Comparison of ENCODE assay signal across 2 cellular contexts in the genomic region with DNA sequence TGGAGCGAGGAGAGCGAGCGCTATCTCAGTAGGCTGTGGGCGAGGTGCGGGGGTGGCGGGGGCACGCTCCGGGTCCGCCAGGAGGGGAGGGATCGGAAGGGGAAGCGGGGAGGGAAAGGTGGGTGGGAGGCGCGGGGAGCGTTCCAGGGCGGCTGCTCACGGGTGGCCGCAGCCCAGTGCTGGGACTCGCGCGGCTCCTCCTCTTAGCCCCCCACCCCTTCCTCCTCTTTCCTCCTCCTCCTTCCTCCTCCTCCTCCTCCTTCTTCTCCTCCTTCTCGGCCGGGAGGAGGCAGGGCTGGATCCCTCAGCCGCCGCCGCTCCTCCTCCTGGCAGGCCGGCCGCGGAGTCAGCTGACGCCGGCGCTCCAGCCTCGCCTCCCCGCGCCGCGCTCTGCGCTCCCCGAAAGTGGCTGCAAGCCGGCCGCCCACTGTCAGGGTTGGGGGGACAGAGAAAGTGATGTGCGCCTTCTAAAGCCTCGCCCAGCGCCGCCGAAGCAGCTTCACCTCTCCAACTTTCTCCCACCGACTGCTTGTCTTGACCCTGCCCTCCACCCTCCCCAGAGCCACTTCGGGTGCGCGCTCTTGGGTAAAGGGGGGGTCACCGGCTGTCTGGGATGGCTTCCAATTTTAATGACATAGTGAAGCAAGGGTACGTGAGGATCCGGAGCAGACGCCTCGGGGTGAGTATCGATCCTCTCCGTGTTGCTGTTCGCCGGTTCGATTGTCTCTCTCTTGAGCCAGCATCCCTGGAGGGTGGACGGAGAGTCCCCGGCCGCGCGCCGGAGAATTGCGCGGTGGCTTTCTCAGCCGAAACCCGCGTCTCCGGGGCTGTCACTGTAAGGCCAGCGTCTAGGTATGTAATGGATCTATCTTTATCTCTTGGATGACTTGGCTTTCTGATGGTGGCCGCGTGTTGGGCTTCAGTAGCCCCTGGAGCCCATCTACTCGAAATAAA.
TF ChIP-seq lines count a peak whose summit lies in the region.

DOK5 (plus strand) TSS at position 260 of the 954 bp plus-strand sequence; CDS start at position 614, 354 bp downstream.

TF ChIP-seq in HEK293, 187 proteins besides CTCF, POLR2A, EP300 and RAD21 (continued from another document and continues in another):
- TF ChIP-seq, protein P1, sequence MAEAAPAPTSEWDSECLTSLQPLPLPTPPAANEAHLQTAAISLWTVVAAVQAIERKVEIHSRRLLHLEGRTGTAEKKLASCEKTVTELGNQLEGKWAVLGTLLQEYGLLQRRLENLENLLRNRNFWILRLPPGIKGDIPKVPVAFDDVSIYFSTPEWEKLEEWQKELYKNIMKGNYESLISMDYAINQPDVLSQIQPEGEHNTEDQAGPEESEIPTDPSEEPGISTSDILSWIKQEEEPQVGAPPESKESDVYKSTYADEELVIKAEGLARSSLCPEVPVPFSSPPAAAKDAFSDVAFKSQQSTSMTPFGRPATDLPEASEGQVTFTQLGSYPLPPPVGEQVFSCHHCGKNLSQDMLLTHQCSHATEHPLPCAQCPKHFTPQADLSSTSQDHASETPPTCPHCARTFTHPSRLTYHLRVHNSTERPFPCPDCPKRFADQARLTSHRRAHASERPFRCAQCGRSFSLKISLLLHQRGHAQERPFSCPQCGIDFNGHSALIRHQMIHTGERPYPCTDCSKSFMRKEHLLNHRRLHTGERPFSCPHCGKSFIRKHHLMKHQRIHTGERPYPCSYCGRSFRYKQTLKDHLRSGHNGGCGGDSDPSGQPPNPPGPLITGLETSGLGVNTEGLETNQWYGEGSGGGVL (tag by site-specific recombination; IDR thresholded peaks at IDR 0.05) = peak; percentile 66
- TF ChIP-seq ZNF19 (tag by site-specific recombination; IDR thresholded peaks at IDR 0.05; ENCODE audit: low read depth) (no peak), ZNF202 (tag by site-specific recombination; IDR thresholded peaks at IDR 0.05; ENCODE audit: borderline replicate concordance) (no peak), YY1 (tag by site-specific recombination; IDR thresholded peaks at IDR 0.05) (no peak), ZNF114 (tag by site-specific recombination; IDR thresholded peaks at IDR 0.05) (no peak), ZFHX2 (tag by site-specific recombination; conservative IDR thresholded peaks at IDR 0.05) (peak; percentile 81), ZBTB1 (tag by site-specific recombination; IDR thresholded peaks at IDR 0.05) (no peak), ZNF350 (tag by site-specific recombination; IDR thresholded peaks at IDR 0.05) (no peak), ZNF530 (tag by site-specific recombination; IDR thresholded peaks at IDR 0.05; ENCODE audit: low read depth) (no peak), ZNF366 (tag by site-specific recombination; conservative IDR thresholded peaks at IDR 0.05) (no peak), ZNF16 (tag by site-specific recombination; IDR thresholded peaks at IDR 0.05; ENCODE audit: low read depth) (no peak), TSHZ1 (tag by site-specific recombination; IDR thresholded peaks at IDR 0.05; ENCODE audit: borderline replicate concordance) (no peak), SCRT1 (tag by site-specific recombination; IDR thresholded peaks at IDR 0.05; ENCODE audit: borderline replicate concordance) (no peak), ZNF140 (tag by site-specific recombination; IDR thresholded peaks at IDR 0.05) (no peak), ZNF558 (tag by site-specific recombination; IDR thresholded peaks at IDR 0.05) (no peak), SP3 (tag by site-specific recombination; IDR thresholded peaks at IDR 0.05) (peak; percentile 86), EGR2 (tag by site-specific recombination; IDR thresholded peaks at IDR 0.05; ENCODE audit: low read depth) (peak; percentile 52; the same call in 1 of the 2 replicates), GLIS1 (tag by site-specific recombination; IDR thresholded peaks at IDR 0.05) (no peak), ZNF416 (tag by site-specific recombination; IDR thresholded peaks at IDR 0.05) (no peak), ZNF391 (tag by site-specific recombination; IDR thresholded peaks at IDR 0.05; ENCODE audit: borderline replicate concordance, low read depth) (no peak), ZNF473 (tag by site-specific recombination; IDR thresholded peaks at IDR 0.05) (no peak), OVOL3 (tag by site-specific recombination; IDR thresholded peaks at IDR 0.05) (no peak), RBAK (tag by site-specific recombination; IDR thresholded peaks at IDR 0.05) (no peak), ZNF585B (tag by site-specific recombination; IDR thresholded peaks at IDR 0.05) (no peak), ZNF658 (tag by site-specific recombination; IDR thresholded peaks at IDR 0.05) (no peak), ZNF10 (tag by site-specific recombination; IDR thresholded peaks at IDR 0.05) (no peak)
- TF ChIP-seq, protein P2, sequence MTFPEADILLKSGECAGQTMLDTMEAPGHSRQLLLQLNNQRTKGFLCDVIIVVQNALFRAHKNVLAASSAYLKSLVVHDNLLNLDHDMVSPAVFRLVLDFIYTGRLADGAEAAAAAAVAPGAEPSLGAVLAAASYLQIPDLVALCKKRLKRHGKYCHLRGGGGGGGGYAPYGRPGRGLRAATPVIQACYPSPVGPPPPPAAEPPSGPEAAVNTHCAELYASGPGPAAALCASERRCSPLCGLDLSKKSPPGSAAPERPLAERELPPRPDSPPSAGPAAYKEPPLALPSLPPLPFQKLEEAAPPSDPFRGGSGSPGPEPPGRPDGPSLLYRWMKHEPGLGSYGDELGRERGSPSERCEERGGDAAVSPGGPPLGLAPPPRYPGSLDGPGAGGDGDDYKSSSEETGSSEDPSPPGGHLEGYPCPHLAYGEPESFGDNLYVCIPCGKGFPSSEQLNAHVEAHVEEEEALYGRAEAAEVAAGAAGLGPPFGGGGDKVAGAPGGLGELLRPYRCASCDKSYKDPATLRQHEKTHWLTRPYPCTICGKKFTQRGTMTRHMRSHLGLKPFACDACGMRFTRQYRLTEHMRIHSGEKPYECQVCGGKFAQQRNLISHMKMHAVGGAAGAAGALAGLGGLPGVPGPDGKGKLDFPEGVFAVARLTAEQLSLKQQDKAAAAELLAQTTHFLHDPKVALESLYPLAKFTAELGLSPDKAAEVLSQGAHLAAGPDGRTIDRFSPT (tag by site-specific recombination; IDR thresholded peaks at IDR 0.05) = no peak

TF ChIP-seq in K562, 482 proteins besides CTCF, POLR2A, EP300 and RAD21 (continued from another document):
- TF ChIP-seq, protein P3, sequence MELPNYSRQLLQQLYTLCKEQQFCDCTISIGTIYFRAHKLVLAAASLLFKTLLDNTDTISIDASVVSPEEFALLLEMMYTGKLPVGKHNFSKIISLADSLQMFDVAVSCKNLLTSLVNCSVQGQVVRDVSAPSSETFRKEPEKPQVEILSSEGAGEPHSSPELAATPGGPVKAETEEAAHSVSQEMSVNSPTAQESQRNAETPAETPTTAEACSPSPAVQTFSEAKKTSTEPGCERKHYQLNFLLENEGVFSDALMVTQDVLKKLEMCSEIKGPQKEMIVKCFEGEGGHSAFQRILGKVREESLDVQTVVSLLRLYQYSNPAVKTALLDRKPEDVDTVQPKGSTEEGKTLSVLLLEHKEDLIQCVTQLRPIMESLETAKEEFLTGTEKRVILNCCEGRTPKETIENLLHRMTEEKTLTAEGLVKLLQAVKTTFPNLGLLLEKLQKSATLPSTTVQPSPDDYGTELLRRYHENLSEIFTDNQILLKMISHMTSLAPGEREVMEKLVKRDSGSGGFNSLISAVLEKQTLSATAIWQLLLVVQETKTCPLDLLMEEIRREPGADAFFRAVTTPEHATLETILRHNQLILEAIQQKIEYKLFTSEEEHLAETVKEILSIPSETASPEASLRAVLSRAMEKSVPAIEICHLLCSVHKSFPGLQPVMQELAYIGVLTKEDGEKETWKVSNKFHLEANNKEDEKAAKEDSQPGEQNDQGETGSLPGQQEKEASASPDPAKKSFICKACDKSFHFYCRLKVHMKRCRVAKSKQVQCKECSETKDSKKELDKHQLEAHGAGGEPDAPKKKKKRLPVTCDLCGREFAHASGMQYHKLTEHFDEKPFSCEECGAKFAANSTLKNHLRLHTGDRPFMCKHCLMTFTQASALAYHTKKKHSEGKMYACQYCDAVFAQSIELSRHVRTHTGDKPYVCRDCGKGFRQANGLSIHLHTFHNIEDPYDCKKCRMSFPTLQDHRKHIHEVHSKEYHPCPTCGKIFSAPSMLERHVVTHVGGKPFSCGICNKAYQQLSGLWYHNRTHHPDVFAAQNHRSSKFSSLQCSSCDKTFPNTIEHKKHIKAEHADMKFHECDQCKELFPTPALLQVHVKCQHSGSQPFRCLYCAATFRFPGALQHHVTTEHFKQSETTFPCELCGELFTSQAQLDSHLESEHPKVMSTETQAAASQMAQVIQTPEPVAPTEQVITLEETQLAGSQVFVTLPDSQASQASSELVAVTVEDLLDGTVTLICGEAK (IDR thresholded peaks at IDR 0.05) = no peak
- TF ChIP-seq, protein P3 (CRISPR knock-in tag; IDR thresholded peaks at IDR 0.05) = no peak
- TF ChIP-seq, protein P4, sequence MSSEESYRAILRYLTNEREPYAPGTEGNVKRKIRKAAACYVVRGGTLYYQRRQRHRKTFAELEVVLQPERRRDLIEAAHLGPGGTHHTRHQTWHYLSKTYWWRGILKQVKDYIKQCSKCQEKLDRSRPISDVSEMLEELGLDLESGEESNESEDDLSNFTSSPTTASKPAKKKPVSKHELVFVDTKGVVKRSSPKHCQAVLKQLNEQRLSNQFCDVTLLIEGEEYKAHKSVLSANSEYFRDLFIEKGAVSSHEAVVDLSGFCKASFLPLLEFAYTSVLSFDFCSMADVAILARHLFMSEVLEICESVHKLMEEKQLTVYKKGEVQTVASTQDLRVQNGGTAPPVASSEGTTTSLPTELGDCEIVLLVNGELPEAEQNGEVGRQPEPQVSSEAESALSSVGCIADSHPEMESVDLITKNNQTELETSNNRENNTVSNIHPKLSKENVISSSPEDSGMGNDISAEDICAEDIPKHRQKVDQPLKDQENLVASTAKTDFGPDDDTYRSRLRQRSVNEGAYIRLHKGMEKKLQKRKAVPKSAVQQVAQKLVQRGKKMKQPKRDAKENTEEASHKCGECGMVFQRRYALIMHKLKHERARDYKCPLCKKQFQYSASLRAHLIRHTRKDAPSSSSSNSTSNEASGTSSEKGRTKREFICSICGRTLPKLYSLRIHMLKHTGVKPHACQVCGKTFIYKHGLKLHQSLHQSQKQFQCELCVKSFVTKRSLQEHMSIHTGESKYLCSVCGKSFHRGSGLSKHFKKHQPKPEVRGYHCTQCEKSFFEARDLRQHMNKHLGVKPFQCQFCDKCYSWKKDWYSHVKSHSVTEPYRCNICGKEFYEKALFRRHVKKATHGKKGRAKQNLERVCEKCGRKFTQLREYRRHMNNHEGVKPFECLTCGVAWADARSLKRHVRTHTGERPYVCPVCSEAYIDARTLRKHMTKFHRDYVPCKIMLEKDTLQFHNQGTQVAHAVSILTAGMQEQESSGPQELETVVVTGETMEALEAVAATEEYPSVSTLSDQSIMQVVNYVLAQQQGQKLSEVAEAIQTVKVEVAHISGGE (CRISPR knock-in tag; IDR thresholded peaks at IDR 0.05) = peak in 1 of 3 experiments; percentile 37; a peak in 1 of 6 replicates
- TF ChIP-seq SRSF1 (IDR thresholded peaks at IDR 0.05; ENCODE audit: low read depth, low read length) (no peak), CREBBP (IDR thresholded peaks at IDR 0.05; ENCODE audit: low read depth, low read length) (no peak), ZNF217 (CRISPR knock-in tag; IDR thresholded peaks at IDR 0.05) (no peak)
